Comparison of ENCODE assay signal across 8 cellular contexts in genomic region chr16:2224183-2224486, GRCh38. TPM values are rescaled to one million over a fixed set of nuclear protein-coding genes. Genes with fewer than 3 reads are reported as not detected.
A peak's percentile ranks its signal among the peaks of the same experiment; 100 is the strongest.
DNase-seq lines count a peak whose midpoint lies in the region; ATAC-seq and TF ChIP-seq lines count a peak whose summit lies in the region.

No MANE protein-coding gene starts in this region.

- intact Hi-C loops in natural killer cell (cut with micrococcal nuclease) = loop anchor here (5.0 kb wide), 1 partner anchor 43 kb away; the partner anchor contains the start of gene RNPS1

- H3K27me3 Mint-ChIP-seq in T-helper 1 cell treated with Interleukin-12 subunit alpha and Interleukin-12 subunit beta and Interleukin-4 antibody, amounts not matched to agents 30 μg/mL and 1 μg/mL, for 36 hours (ENCODE audit: low read depth) = no peaks in the 10 kb centered on the region
- no peaks in the 10 kb centered on the region for H3K27me3 Mint-ChIP-seq in effector memory CD8-positive, alpha-beta T cell
- H3K27me3 Mint-ChIP-seq in natural killer cell (ENCODE audit: low read depth in 2 of 2) = no peaks in the 10 kb centered on the region

- H3K4me1 Mint-ChIP-seq in T-helper 1 cell treated with Interleukin-12 subunit alpha and Interleukin-12 subunit beta and Interleukin-4 antibody, amounts not matched to agents 30 μg/mL and 1 μg/mL, for 36 hours (ENCODE audit: low read depth) = peaks cover 9% of the 10 kb centered on the region
- H3K4me1 Mint-ChIP-seq in effector memory CD8-positive, alpha-beta T cell (ENCODE audit: low read depth in 2 of 2) = peaks cover 10 to 17% of the 10 kb centered on the region in 2 donors
- peaks cover 0 to 24% of the 10 kb centered on the region in 2 donors for H3K4me1 Mint-ChIP-seq in natural killer cell

- ATAC-seq in effector memory CD8-positive, alpha-beta T cell (replicated peaks) = no peak
- no peak for ATAC-seq in natural killer cell

- no peaks in the 10 kb centered on the region for H3K9me3 Mint-ChIP-seq in T-helper 1 cell treated with Interleukin-12 subunit alpha and Interleukin-12 subunit beta and Interleukin-4 antibody, amounts not matched to agents 30 μg/mL and 1 μg/mL, for 36 hours
- no peaks in the 10 kb centered on the region for H3K9me3 Mint-ChIP-seq in effector memory CD8-positive, alpha-beta T cell
- H3K9me3 Mint-ChIP-seq in natural killer cell = no peaks in the 10 kb centered on the region

- TF ChIP-seq CTCF in NB4 (IDR thresholded peaks at IDR 0.05; ENCODE audit: low read depth, low read length) = no peak
- no peak for TF ChIP-seq CTCF in natural killer cell (IDR thresholded peaks at IDR 0.05)

- H3K36me3 Mint-ChIP-seq in T-helper 1 cell treated with Interleukin-12 subunit alpha and Interleukin-12 subunit beta and Interleukin-4 antibody, amounts not matched to agents 30 μg/mL and 1 μg/mL, for 36 hours (ENCODE audit: low read depth) = no peaks in the 10 kb centered on the region
- peaks cover 20% of the 10 kb centered on the region for H3K36me3 Mint-ChIP-seq in effector memory CD8-positive, alpha-beta T cell (ENCODE audit: insufficient read depth)
- H3K36me3 Mint-ChIP-seq in natural killer cell = no peaks in the 10 kb centered on the region

- H3K4me3 ChIP-seq in NB4 (ENCODE audit: low read depth, low read length) = peak overlapping the region; percentile 77

- TF ChIP-seq POLR2A in NB4 (IDR thresholded peaks at IDR 0.05; ENCODE audit: extremely low read depth, insufficient read length) = no peak

- H3K27ac Mint-ChIP-seq in T-helper 1 cell treated with Interleukin-12 subunit alpha and Interleukin-12 subunit beta and Interleukin-4 antibody, amounts not matched to agents 30 μg/mL and 1 μg/mL, for 36 hours = peak overlapping the region; percentile 72
- peak overlapping the region; percentile 60 to 85 for H3K27ac Mint-ChIP-seq in effector memory CD8-positive, alpha-beta T cell
- peak overlapping the region; percentile 63 to 88 for H3K27ac Mint-ChIP-seq in natural killer cell

- H3K4me3 Mint-ChIP-seq in T-helper 1 cell treated with Interleukin-12 subunit alpha and Interleukin-12 subunit beta and Interleukin-4 antibody, amounts not matched to agents 30 μg/mL and 1 μg/mL, for 36 hours = peak overlapping the region; percentile 84
- peak overlapping the region; percentile 78 to 86 for H3K4me3 Mint-ChIP-seq in effector memory CD8-positive, alpha-beta T cell
- H3K4me3 Mint-ChIP-seq in natural killer cell = peak overlapping the region; percentile 87

- DNase-seq in T-helper 1 cell = no peak
- no peak for DNase-seq in NB4 (ENCODE audit: low read depth)
- DNase-seq in effector memory CD8-positive, alpha-beta T cell = no peak
- DNase-seq in natural killer cell = no peak
- no peak for DNase-seq in LoVo (ENCODE audit: low spot score)
- no peak for DNase-seq in medulla oblongata (ENCODE audit: extremely low spot score)
- no peak for DNase-seq in DMS 273 (lab: John Stamatoyannopoulos, UW; ENCODE audit: unreplicated experiment)

RNA-seq across cellular contexts. Expression of gene E4F1, which starts 0.7 kb away (rescaled TPM):
- 10 to 100 TPM; 43.6 to 45.7 (median 45.7) TPM for total RNA-seq in natural killer cell

RNA-seq across cellular contexts. Expression of gene PGP, which starts 9.5 kb away (rescaled TPM):
- total RNA-seq in natural killer cell = 10 to 100 TPM in 2 of 3 donors, 1 to 10 TPM in 1; 9.7 to 12.8 (median 12.4) TPM

RNA-seq across cellular contexts. Expression of gene DNASE1L2, which starts 12.1 kb away (rescaled TPM):
- 1 to 10 TPM in 1 of 3 donors, under 1 TPM in 2; 0.19 to 1.4 (median 0.77) TPM for total RNA-seq in natural killer cell

RNA-seq across cellular contexts. Expression of gene BRICD5, which starts 13.5 kb away (rescaled TPM):
- 1 to 10 TPM; 3.2 to 5.2 (median 3.6) TPM for total RNA-seq in natural killer cell

RNA-seq across cellular contexts. Expression of gene MLST8, which starts 18.9 kb away (rescaled TPM):
- total RNA-seq in natural killer cell = 10 to 100 TPM; 19.7 to 30.2 (median 27.8) TPM
